16 cellular contexts compared by ENCODE assay signal in genomic region chr1:162882248-162882666, GRCh38. TPM values are rescaled to one million over a fixed set of nuclear protein-coding genes. Genes with fewer than 3 reads are reported as not detected.
A peak's percentile ranks its signal among the peaks of the same experiment; 100 is the strongest.
DNase-seq lines count a peak whose midpoint lies in the region; ATAC-seq lines count a peak whose summit lies in the region.
"Had no signal": no experiment of that assay in that cellular context is flagged by ENCODE, and none has a peak within 500 bp of the region (broad histone marks: within the 10 kb centered on the region; RNA-seq: fewer than 3 reads in every experiment).

No MANE protein-coding gene starts in this region.

- peak; percentile 27 for DNase-seq in EL
- peak; percentile 72 to 92 for DNase-seq in NCI-H446 (lab: John Stamatoyannopoulos, UW)
- peak in 8 of 10 donors; percentile 55 to 92 (median 70) for DNase-seq in posterior cingulate gyrus
- DNase-seq in effector CD8-positive, alpha-beta T cell (lab: John Stamatoyannopoulos, UW), result no peak
- DNase-seq in dermis blood vessel endothelial cell, result no peak
- no peak for DNase-seq in hepatic stellate cell (ENCODE audit: low spot score)
- DNase-seq: activated CD4-positive, alpha-beta memory T cell treated with anti-CD3 and anti-CD28 coated beads, Interleukin-2, amount 10 ng/mL, durations not matched to agents 7 days and 5 days; activated T-cell treated with anti-CD3 and anti-CD28 coated beads, Interleukin-2, amount 50 U/mL, for 72 hours; Karpas-422; mammary epithelial cell; right cardiac atrium; stimulated activated CD4-positive, alpha-beta T cell treated with anti-CD3 and anti-CD28 coated beads, Interleukin-2, amount 100 ng/mL, for 48 hours had no signal

- intact Hi-C loops in posterior cingulate gyrus (cut with DNase I), result no loop called here

- ATAC-seq in HG03135 (IDR thresholded peaks at IDR 0.05; ENCODE audit: unreplicated experiment), result no peak
- ATAC-seq: activated T-cell treated with anti-CD3 and anti-CD28 coated beads, Interleukin-2, amount 50 U/mL, for 72 hours; right cardiac atrium had no signal

- H3K27ac ChIP-seq in cingulate gyrus (ENCODE audit: low read depth, low read length), result peak overlapping the region; percentile 15
- H3K27ac ChIP-seq: suprapubic skin had no signal

RNA-seq across cellular contexts. Expression of gene CCDC190, which starts 21.3 kb away (rescaled TPM):
- 0.05 TPM in 1 of 2 replicates, not detected in the other for total RNA-seq in dermis blood vessel endothelial cell
- total RNA-seq: activated CD4-positive, alpha-beta memory T cell treated with anti-CD3 and anti-CD28 coated beads, Interleukin-2, amount 10 ng/mL, durations not matched to agents 7 days and 5 days; activated T-cell treated with anti-CD3 and anti-CD28 coated beads, Interleukin-2, amount 50 U/mL, for 72 hours; B cell; suprapubic skin had no signal

Comparison
In these comparisons a context has a peak if more than half of its experiments do, and no peak if none do; other contexts are left out.
1. DNase-seq: peak in EL (single experiment), NCI-H446 (2 of 2) and posterior cingulate gyrus (8 of 10); none in effector CD8-positive, alpha-beta T cell (single experiment), dermis blood vessel endothelial cell (single experiment) and hepatic stellate cell (single experiment).